ENCODE assay signal across 19 cellular contexts in genomic region chr2:171394164-171394725, GRCh38.
"Had no signal": no experiment of that assay in that cellular context is flagged by ENCODE, and none has a peak within 500 bp of the region (broad histone marks: within the 10 kb centered on the region; RNA-seq: fewer than 3 reads in every experiment).

No MANE protein-coding gene starts in this region.

- H3K27me3 ChIP-seq: body of pancreas, neutrophil, tibial nerve, uterus had no signal

- H3K27me3 Mint-ChIP-seq: activated CD4-positive, alpha-beta T cell treated with anti-CD3 and anti-CD28 coated beads, Interleukin-2, amount 10 ng/mL, durations not matched to agents 24 days and 14 days; activated naive CD8-positive, alpha-beta T cell; naive thymus-derived CD8-positive, alpha-beta T cell had no signal

- H3K9me3 ChIP-seq: body of pancreas, neutrophil, uterus had no signal

- H3K4me3 Mint-ChIP-seq: activated CD4-positive, alpha-beta T cell treated with anti-CD3 and anti-CD28 coated beads, Interleukin-2, amount 10 ng/mL, durations not matched to agents 24 days and 14 days; activated naive CD8-positive, alpha-beta T cell; naive thymus-derived CD8-positive, alpha-beta T cell had no signal

- H3K4me3 ChIP-seq: body of pancreas, coronary artery, tibial nerve, uterus had no signal

- DNase-seq: activated CD4-positive, alpha-beta T cell treated with anti-CD3 and anti-CD28 coated beads, Interleukin-2, amount 10 ng/mL, durations not matched to agents 24 days and 14 days; activated CD4-positive, CD25-positive, alpha-beta regulatory T cell; activated gamma-delta T cell treated with Interleukin-2 at 50 U/mL for 16 hours; amygdala; body of pancreas; central memory CD4-positive, alpha-beta T cell; effector CD4-positive, alpha-beta T cell; foreskin melanocyte; kidney glomerular epithelial cell; mesenchymal stem cell; naive thymus-derived CD8-positive, alpha-beta T cell; stimulated activated CD4-positive, alpha-beta T cell treated with anti-CD3 and anti-CD28 coated beads, Interleukin-4, amount 100 ng/mL, for 1 hour; stimulated activated naive CD4-positive, alpha-beta T cell; uterus had no signal

- FAIRE-seq: TTC549 had no signal

- H3K27ac Mint-ChIP-seq: activated CD4-positive, alpha-beta T cell treated with anti-CD3 and anti-CD28 coated beads, Interleukin-2, amount 10 ng/mL, durations not matched to agents 24 days and 14 days; activated naive CD8-positive, alpha-beta T cell; naive thymus-derived CD8-positive, alpha-beta T cell had no signal

- ATAC-seq: body of pancreas; naive thymus-derived CD8-positive, alpha-beta T cell had no signal

- H3K27ac ChIP-seq: body of pancreas, coronary artery, neutrophil, tibial nerve, uterus had no signal

- H3K36me3 ChIP-seq: neutrophil, tibial nerve, uterus had no signal

- H3K4me1 ChIP-seq: body of pancreas, tibial nerve, uterus had no signal
